ENCODE assay signal across 19 cellular contexts in the genomic region with DNA sequence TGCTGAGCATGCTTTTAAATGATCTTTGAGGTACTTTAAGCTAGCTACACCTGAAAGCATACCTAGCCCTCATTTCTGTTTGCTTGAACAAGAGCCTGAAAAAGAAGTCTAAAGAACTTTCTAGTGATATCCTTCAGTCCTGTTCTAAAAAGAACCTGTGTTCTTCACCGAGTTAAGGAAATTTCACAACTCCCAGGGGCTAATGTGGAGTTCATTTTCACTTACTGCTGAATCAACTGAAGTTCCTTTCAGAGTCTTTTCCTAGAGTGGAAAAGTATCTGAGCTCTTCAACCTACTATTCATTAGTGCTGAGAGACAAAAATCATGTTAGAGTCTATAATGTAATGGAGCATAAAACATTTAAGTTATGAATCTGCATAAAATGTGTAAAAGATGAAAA.
DNase-seq lines count a peak whose midpoint lies in the region; ATAC-seq and TF ChIP-seq lines count a peak whose summit lies in the region.
"Had no signal": no experiment of that assay in that cellular context is flagged by ENCODE, and none has a peak within 500 bp of the region (broad histone marks: within the 10 kb centered on the region; RNA-seq: fewer than 3 reads in every experiment).

No MANE protein-coding gene starts in this region.

- H3K4me3 Mint-ChIP-seq in chondrocyte (ENCODE audit: unreplicated experiment), result no peak overlapping the region
- no peak overlapping the region for H3K4me3 Mint-ChIP-seq in mesothelial cell of epicardium
- H3K4me3 Mint-ChIP-seq in activated T-cell treated with anti-CD3 and anti-CD28 coated beads, Interleukin-2, amount 50 U/mL, for 4 hours, result no peak overlapping the region
- H3K4me3 Mint-ChIP-seq: GM23338 had no signal

- ATAC-seq in Right ventricle myocardium superior (ENCODE audit: poor library complexity) (peak; percentile 46), upper lobe of left lung (ENCODE audit: low FRiP score in 2 of 2) (peak in 1 of 2 donors; percentile 26)
- ATAC-seq in activated T-cell treated with anti-CD3 and anti-CD28 coated beads, Interleukin-2, amount 50 U/mL, for 4 hours, result no peak
- ATAC-seq: GM23338, mucosa of descending colon had no signal

- WGBS in upper lobe of left lung, 2 donors, result 7 to 27% methylated on average over 1 of the region's 1 CpG

- no peaks in the 10 kb centered on the region for H3K4me1 ChIP-seq in right atrium auricular region
- peaks cover 0 to 10% (median 5%) of the 10 kb centered on the region in 4 donors for H3K4me1 ChIP-seq in upper lobe of left lung
- H3K4me1 ChIP-seq: Caco-2 had no signal

- H3K36me3 ChIP-seq in right atrium auricular region (no peaks in the 10 kb centered on the region), upper lobe of left lung (no peaks in the 10 kb centered on the region)
- H3K36me3 ChIP-seq: ovary had no signal

- no peaks in the 10 kb centered on the region for H3K27me3 Mint-ChIP-seq in chondrocyte (ENCODE audit: low read depth)
- no peaks in the 10 kb centered on the region for H3K27me3 Mint-ChIP-seq in mesothelial cell of epicardium (ENCODE audit: low read depth)
- no peaks in the 10 kb centered on the region for H3K27me3 Mint-ChIP-seq in activated T-cell treated with anti-CD3 and anti-CD28 coated beads, Interleukin-2, amount 50 U/mL, for 4 hours (ENCODE audit: low read depth)

- H3K36me3 Mint-ChIP-seq in chondrocyte (ENCODE audit: low read depth), result peaks cover 4% of the 10 kb centered on the region
- H3K36me3 Mint-ChIP-seq in mesothelial cell of epicardium, result peaks cover 6% of the 10 kb centered on the region
- H3K36me3 Mint-ChIP-seq in activated T-cell treated with anti-CD3 and anti-CD28 coated beads, Interleukin-2, amount 50 U/mL, for 4 hours (ENCODE audit: insufficient read depth), result peaks cover 2% of the 10 kb centered on the region

- no peaks in the 10 kb centered on the region for H3K9me3 ChIP-seq in right atrium auricular region
- H3K9me3 ChIP-seq in upper lobe of left lung, result no peaks in the 10 kb centered on the region
- H3K9me3 ChIP-seq: Caco-2, mucosa of descending colon, ovary had no signal

- no peak for TF ChIP-seq POLR2A in upper lobe of left lung (IDR thresholded peaks at IDR 0.05)

- no peak for DNase-seq in Right ventricle myocardium superior
- no peak for DNase-seq in right atrium auricular region (ENCODE audit: low spot score)
- no peak for DNase-seq in chondrocyte (ENCODE audit: low spot score)
- DNase-seq in mesothelial cell of epicardium (ENCODE audit: low spot score in 2 of 2, unreplicated experiment in 2 of 2), result no peak
- no peak for DNase-seq in upper lobe of left lung
- DNase-seq in OCI-M1 (lab: John Stamatoyannopoulos, UW), result no peak
- no peak for DNase-seq in activated T-cell treated with anti-CD3 and anti-CD28 coated beads, Interleukin-2, amount 50 U/mL, for 4 hours
- no peak for DNase-seq in activated CD4-positive, alpha-beta T cell treated with anti-CD3 and anti-CD28 coated beads for 4 hours
- DNase-seq: activated CD4-positive, CD25-positive, alpha-beta regulatory T cell treated with anti-CD3 and anti-CD28 coated beads, Interleukin-2, amount 50 U/mL, for 72 hours; activated gamma-delta T cell; aorta; Caco-2; mucosa of descending colon; NCI-H1048; NCI-H2171 treated with DMSO at 0.1 percent for 48 hours; ovary; SHP77; stimulated activated naive CD4-positive, alpha-beta T cell treated with Interleukin-2 at 50 U/mL for 16 hours had no signal

- H3K4me1 Mint-ChIP-seq in chondrocyte (ENCODE audit: low read depth), result peaks cover 17% of the 10 kb centered on the region
- peaks cover 10% of the 10 kb centered on the region for H3K4me1 Mint-ChIP-seq in mesothelial cell of epicardium
- H3K4me1 Mint-ChIP-seq in activated T-cell treated with anti-CD3 and anti-CD28 coated beads, Interleukin-2, amount 50 U/mL, for 4 hours (ENCODE audit: low read depth), result no peaks in the 10 kb centered on the region
- H3K4me1 Mint-ChIP-seq: GM23338 had no signal

- TF ChIP-seq CTCF in right atrium auricular region (IDR thresholded peaks at IDR 0.05) (no peak), chondrocyte (IDR thresholded peaks at IDR 0.05) (no peak), mesothelial cell of epicardium (IDR thresholded peaks at IDR 0.05; ENCODE audit: unreplicated experiment) (no peak), upper lobe of left lung (IDR thresholded peaks at IDR 0.05) (no peak)

- H3K27ac Mint-ChIP-seq in chondrocyte (ENCODE audit: unreplicated experiment) (peak overlapping the region; percentile 55), mesothelial cell of epicardium (peak overlapping the region; percentile 84)
- H3K27ac Mint-ChIP-seq: GM23338 had no signal

- H3K9me3 Mint-ChIP-seq in chondrocyte (ENCODE audit: low read depth), result peaks cover 3% of the 10 kb centered on the region
- peaks cover 7% of the 10 kb centered on the region for H3K9me3 Mint-ChIP-seq in mesothelial cell of epicardium
- H3K9me3 Mint-ChIP-seq in activated T-cell treated with anti-CD3 and anti-CD28 coated beads, Interleukin-2, amount 50 U/mL, for 4 hours, result peaks cover 4% of the 10 kb centered on the region

- H3K27me3 ChIP-seq in right atrium auricular region (no peaks in the 10 kb centered on the region), upper lobe of left lung (no peaks in the 10 kb centered on the region)
- H3K27me3 ChIP-seq: ovary had no signal

- no peak overlapping the region for H3K4me3 ChIP-seq in right atrium auricular region
- H3K4me3 ChIP-seq in upper lobe of left lung, result no peak overlapping the region
- H3K4me3 ChIP-seq: GM23338, mucosa of descending colon, ovary had no signal

- H3K27ac ChIP-seq in right atrium auricular region, result peak overlapping the region in 1 of 2 donors; percentile 8
- H3K27ac ChIP-seq in upper lobe of left lung, result peak overlapping the region in 3 of 4 donors; percentile 32 to 49 (median 48)
- H3K27ac ChIP-seq: ovary had no signal

- intact Hi-C loops in Right ventricle myocardium superior (cut with DNase I), result no loop called here

- TF ChIP-seq EP300 in upper lobe of left lung (IDR thresholded peaks at IDR 0.05), result no peak
